ENCODE assay signal across 8 cellular contexts in genomic region chr13:49997935-49998334, GRCh38. TPM values are rescaled to one million over a fixed set of nuclear protein-coding genes. Genes with fewer than 3 reads are reported as not detected.
DNase-seq lines count a peak whose midpoint lies in the region; ATAC-seq lines count a peak whose summit lies in the region.

No MANE protein-coding gene starts in this region.

- H3K4me1 ChIP-seq in thymus (ENCODE audit: control insufficient read depth, insufficient read depth, low read length), result peaks cover 23% of the 10 kb centered on the region

- 14% methylated on average over 5 of the region's 5 CpGs for WGBS in thymus

- peak overlapping the region; percentile 84 to 90 for H3K4me3 Mint-ChIP-seq in activated T-cell treated with anti-CD3 and anti-CD28 coated beads, Interleukin-2, amount 50 U/mL, for 72 hours
- H3K4me3 Mint-ChIP-seq in activated naive CD8-positive, alpha-beta T cell, result peak overlapping the region; percentile 92

- no peaks in the 10 kb centered on the region for H3K27me3 Mint-ChIP-seq in activated T-cell treated with anti-CD3 and anti-CD28 coated beads, Interleukin-2, amount 50 U/mL, for 72 hours (ENCODE audit: low read depth)
- no peaks in the 10 kb centered on the region for H3K27me3 Mint-ChIP-seq in activated naive CD8-positive, alpha-beta T cell

- H3K36me3 ChIP-seq in thymus (ENCODE audit: control insufficient read depth, insufficient read depth), result peaks cover 6% of the 10 kb centered on the region

- H3K27me3 ChIP-seq in layer of hippocampus (ENCODE audit: control insufficient read depth, insufficient read depth, low read length), result no peaks in the 10 kb centered on the region
- H3K27me3 ChIP-seq in thymus (ENCODE audit: control insufficient read depth, insufficient read depth), result no peaks in the 10 kb centered on the region

- H3K4me1 Mint-ChIP-seq in activated T-cell treated with anti-CD3 and anti-CD28 coated beads, Interleukin-2, amount 50 U/mL, for 72 hours (ENCODE audit: low read depth), result peaks cover 46% of the 10 kb centered on the region
- H3K4me1 Mint-ChIP-seq in activated naive CD8-positive, alpha-beta T cell (ENCODE audit: low read depth), result peaks cover 51% of the 10 kb centered on the region

- H3K27ac ChIP-seq in layer of hippocampus (ENCODE audit: low read depth, low read length) (peak overlapping the region; percentile 99), thymus (ENCODE audit: low read depth) (peak overlapping the region; percentile 12)

- peak overlapping the region; percentile 68 for H3K4me3 ChIP-seq in thymus (ENCODE audit: low read length)

- no peak for ATAC-seq in activated T-cell treated with anti-CD3 and anti-CD28 coated beads, Interleukin-2, amount 50 U/mL, for 72 hours (replicated peaks in 1 of 2)
- no peak for ATAC-seq in HG02870 (IDR thresholded peaks at IDR 0.05; ENCODE audit: unreplicated experiment)

- DNase-seq in activated T-cell treated with anti-CD3 and anti-CD28 coated beads, Interleukin-2, amount 50 U/mL, for 72 hours, result no peak
- no peak for DNase-seq in activated T-cell treated with anti-CD3 and anti-CD28 coated beads, Interleukin-2, amount 50 U/mL, for 1 hour
- no peak for DNase-seq in NCI-H2171 treated with DMSO at 0.1 percent for 48 hours (lab: John Stamatoyannopoulos, UW)
- DNase-seq in anterior cingulate cortex (lab: John Stamatoyannopoulos, UW), result no peak

- H3K36me3 Mint-ChIP-seq in activated T-cell treated with anti-CD3 and anti-CD28 coated beads, Interleukin-2, amount 50 U/mL, for 72 hours (ENCODE audit: insufficient read depth in 2 of 2), result peaks cover 1 to 5% of the 10 kb centered on the region in 2 donors
- peaks cover 4% of the 10 kb centered on the region for H3K36me3 Mint-ChIP-seq in activated naive CD8-positive, alpha-beta T cell

- peak overlapping the region; percentile 93 for H3K27ac Mint-ChIP-seq in activated T-cell treated with anti-CD3 and anti-CD28 coated beads, Interleukin-2, amount 50 U/mL, for 72 hours
- H3K27ac Mint-ChIP-seq in activated naive CD8-positive, alpha-beta T cell, result peak overlapping the region; percentile 89

- H3K9me3 Mint-ChIP-seq in activated T-cell treated with anti-CD3 and anti-CD28 coated beads, Interleukin-2, amount 50 U/mL, for 72 hours, result no peaks in the 10 kb centered on the region
- no peaks in the 10 kb centered on the region for H3K9me3 Mint-ChIP-seq in activated naive CD8-positive, alpha-beta T cell (ENCODE audit: low read depth)

- no peaks in the 10 kb centered on the region for H3K9me3 ChIP-seq in thymus (ENCODE audit: control insufficient read depth)

RNA-seq across cellular contexts. Expression of gene TRIM13, which starts 1.1 kb away (rescaled TPM):
- total RNA-seq in activated T-cell treated with anti-CD3 and anti-CD28 coated beads, Interleukin-2, amount 50 U/mL, for 72 hours, result 10 to 100 TPM; 12.1 to 12.6 TPM
- 40.2 TPM for polyA plus RNA-seq in thymus

RNA-seq across cellular contexts. Expression of gene KCNRG, which starts 17.3 kb away (rescaled TPM):
- total RNA-seq in activated T-cell treated with anti-CD3 and anti-CD28 coated beads, Interleukin-2, amount 50 U/mL, for 72 hours, result under 1 TPM; 0.31 to 0.32 TPM
- polyA plus RNA-seq in thymus, result 0.55 TPM
